ENCODE assay signal across 18 cellular contexts in genomic region chr2:233983445-233983844, GRCh38.
DNase-seq lines count a peak whose midpoint lies in the region; ATAC-seq, FAIRE-seq and TF ChIP-seq lines count a peak whose summit lies in the region.
"Had no signal": no experiment of that assay in that cellular context is flagged by ENCODE, and none has a peak within 500 bp of the region (broad histone marks: within the 10 kb centered on the region; RNA-seq: fewer than 3 reads in every experiment).

No MANE protein-coding gene starts in this region.

- H3K18ac ChIP-seq in trophoblast cell (ENCODE audit: low read length) = no peak overlapping the region

- H2AFZ ChIP-seq in astrocyte (ENCODE audit: low read depth, low read length) (no peak overlapping the region), trophoblast cell (ENCODE audit: insufficient read depth, low read length, poor library complexity) (no peak overlapping the region)

- H4K8ac ChIP-seq in trophoblast cell (ENCODE audit: low read depth, low read length) = no peak overlapping the region

- TF ChIP-seq CTCF in AG10803 (conservative IDR thresholded peaks at IDR 0.05; ENCODE audit: low read length) (no peak), astrocyte (IDR thresholded peaks at IDR 0.05; ENCODE audit: insufficient read depth, low read depth, low read length) (no peak), left ventricle myocardium inferior (IDR thresholded peaks at IDR 0.05; ENCODE audit: borderline replicate concordance) (no peak)

- no peaks in the 10 kb centered on the region for H3K79me2 ChIP-seq in astrocyte (ENCODE audit: insufficient read depth, low read length)
- H3K79me2 ChIP-seq in trophoblast cell (ENCODE audit: control insufficient read depth, insufficient read depth, low read length, poor library complexity) = no peaks in the 10 kb centered on the region

- H3K4me1 ChIP-seq in astrocyte (ENCODE audit: insufficient read depth, low read length) = peaks cover 21% of the 10 kb centered on the region
- H3K4me1 ChIP-seq in trophoblast cell (ENCODE audit: control insufficient read depth in 1 of 2, insufficient read depth in 2 of 2, low read length in 2 of 2) = no peaks in the 10 kb centered on the region
- H3K4me1 ChIP-seq in left ventricle myocardium inferior = no peaks in the 10 kb centered on the region

- H3K27me3 ChIP-seq in astrocyte (ENCODE audit: insufficient read depth, low read length) (no peaks in the 10 kb centered on the region), trophoblast cell (ENCODE audit: insufficient read depth, low read length) (no peaks in the 10 kb centered on the region), left ventricle myocardium inferior (ENCODE audit: low read depth) (peaks cover 59% of the 10 kb centered on the region)

- peak overlapping the region; percentile 99 for H3K27ac Mint-ChIP-seq in astrocyte (ENCODE audit: unreplicated experiment)

- no peak overlapping the region for H3K4me2 ChIP-seq in astrocyte (ENCODE audit: low read length)
- no peak overlapping the region for H3K4me2 ChIP-seq in trophoblast cell (ENCODE audit: low read length)

- FAIRE-seq in astrocyte (lab: Jason Lieb, UNC) = peak; percentile 52
- FAIRE-seq: GM12891, H1 had no signal

- H4K20me1 ChIP-seq in astrocyte (ENCODE audit: insufficient read depth, low read length) = no peaks in the 10 kb centered on the region

- H3K14ac ChIP-seq in trophoblast cell (ENCODE audit: low read length) = no peak overlapping the region

- no CpG with 5 or more reads among the region's 6 CpGs for WGBS in trophoblast cell (ENCODE audit: extremely low coverage, insufficient coverage, insufficient read length)

- no peak overlapping the region for H4K12ac ChIP-seq in trophoblast cell (ENCODE audit: low read depth, low read length)

- H3K9me3 ChIP-seq in astrocyte (ENCODE audit: insufficient read depth, low read depth, low read length) (no peaks in the 10 kb centered on the region), trophoblast cell (ENCODE audit: insufficient read depth, low read depth, low read length) (peaks cover 1% of the 10 kb centered on the region), left ventricle myocardium inferior (replicated peaks) (no peaks in the 10 kb centered on the region)

- no peak overlapping the region for H4K91ac ChIP-seq in trophoblast cell (ENCODE audit: low read depth, low read length)

- H3K27ac ChIP-seq in astrocyte (ENCODE audit: low read depth, low read length) (peak overlapping the region; percentile 92), trophoblast cell (ENCODE audit: low read depth, low read length) (no peak overlapping the region), left ventricle myocardium inferior (replicated peaks) (no peak overlapping the region)

- no peak overlapping the region for H2BK5ac ChIP-seq in trophoblast cell (ENCODE audit: low read depth, low read length, poor library complexity)

- DNase-seq in AG10803 (ENCODE audit: low read depth) (peak; percentile 15), NCI-H446 treated with DMSO at 0.1 percent for 48 hours (lab: John Stamatoyannopoulos, UW) (peak; percentile 58), astrocyte (ENCODE audit: low read depth) (no peak), trophoblast cell (no peak), left ventricle myocardium inferior (no peak), SW 1271 (lab: John Stamatoyannopoulos, UW) (no peak)
- no peak for DNase-seq in stimulated activated naive CD8-positive, alpha-beta T cell treated with anti-CD3 and anti-CD28 coated beads, Interleukin-15, Interleukin-2, amounts not matched to agents 100 U/mL and 50 U/mL, for 24 hours
- DNase-seq: Calu3, DMS79 treated with DMSO at 0.1 percent for 48 hours, GF-D8, HCEC 1CT, KG1, MM.1S, NCI-H2029, NCI-H69, Right ventricle myocardium superior had no signal

- no peak overlapping the region for H2AK5ac ChIP-seq in trophoblast cell (ENCODE audit: low read length)

- H3K9me3 Mint-ChIP-seq in astrocyte (ENCODE audit: unreplicated experiment) = peaks cover 11% of the 10 kb centered on the region

- intact Hi-C loops in left ventricle myocardium inferior (cut with micrococcal nuclease) = no loop called here

- no peak overlapping the region for H3K4ac ChIP-seq in trophoblast cell (ENCODE audit: low read depth, low read length)

- H3K36me3 Mint-ChIP-seq in astrocyte (ENCODE audit: low read depth, unreplicated experiment) = peaks cover 2% of the 10 kb centered on the region

- H2BK12ac ChIP-seq in trophoblast cell (ENCODE audit: low read length) = no peak overlapping the region

- no peak overlapping the region for H3K4me3 ChIP-seq in AG10803 (ENCODE audit: low read length)
- no peak overlapping the region for H3K4me3 ChIP-seq in astrocyte (ENCODE audit: insufficient read depth, low read depth, low read length)
- H3K4me3 ChIP-seq in trophoblast cell (ENCODE audit: low read depth, low read length) = no peak overlapping the region
- no peak overlapping the region for H3K4me3 ChIP-seq in left ventricle myocardium inferior

- H3K4me1 Mint-ChIP-seq in astrocyte (ENCODE audit: low read depth, unreplicated experiment) = peaks cover 35% of the 10 kb centered on the region

- no peak for ATAC-seq in stimulated activated naive CD8-positive, alpha-beta T cell treated with anti-CD3 and anti-CD28 coated beads, Interleukin-15, Interleukin-2, amounts not matched to agents 100 U/mL and 50 U/mL, for 24 hours

- H3K23ac ChIP-seq in trophoblast cell (ENCODE audit: low read length) = no peak overlapping the region

- no peaks in the 10 kb centered on the region for H3K79me1 ChIP-seq in trophoblast cell (ENCODE audit: low read length)

- H3K9ac ChIP-seq in astrocyte (ENCODE audit: low read length) (no peak overlapping the region), trophoblast cell (ENCODE audit: low read length) (peak overlapping the region; percentile 30)

- H3K27me3 Mint-ChIP-seq in astrocyte (ENCODE audit: low read depth, unreplicated experiment) = no peaks in the 10 kb centered on the region

- no peaks in the 10 kb centered on the region for H3K36me3 ChIP-seq in astrocyte (ENCODE audit: insufficient read depth, low read length)
- no peaks in the 10 kb centered on the region for H3K36me3 ChIP-seq in trophoblast cell (ENCODE audit: control insufficient read depth in 1 of 2, insufficient read depth in 2 of 2, low read length in 2 of 2)
- no peaks in the 10 kb centered on the region for H3K36me3 ChIP-seq in left ventricle myocardium inferior

- H2BK120ac ChIP-seq in trophoblast cell (ENCODE audit: insufficient read depth, low read length, poor library complexity) = no peak overlapping the region

- H3K4me3 Mint-ChIP-seq in astrocyte (ENCODE audit: unreplicated experiment) = no peak overlapping the region

Comparison
In these comparisons a context has a peak if more than half of its experiments do, and no peak if none do; other contexts are left out.
1. DNase-seq: peak in AG10803 (single experiment) and NCI-H446 treated with DMSO at 0.1 percent for 48 hours (single experiment); none in astrocyte (single experiment), trophoblast cell (0 of 2), left ventricle myocardium inferior (single experiment), stimulated activated naive CD8-positive, alpha-beta T cell treated with anti-CD3 and anti-CD28 coated beads, Interleukin-15, Interleukin-2, amounts not matched to agents 100 U/mL and 50 U/mL, for 24 hours (single experiment) and SW 1271 (0 of 2).